Comparison of ENCODE assay signal across 10 cellular contexts in the genomic region with DNA sequence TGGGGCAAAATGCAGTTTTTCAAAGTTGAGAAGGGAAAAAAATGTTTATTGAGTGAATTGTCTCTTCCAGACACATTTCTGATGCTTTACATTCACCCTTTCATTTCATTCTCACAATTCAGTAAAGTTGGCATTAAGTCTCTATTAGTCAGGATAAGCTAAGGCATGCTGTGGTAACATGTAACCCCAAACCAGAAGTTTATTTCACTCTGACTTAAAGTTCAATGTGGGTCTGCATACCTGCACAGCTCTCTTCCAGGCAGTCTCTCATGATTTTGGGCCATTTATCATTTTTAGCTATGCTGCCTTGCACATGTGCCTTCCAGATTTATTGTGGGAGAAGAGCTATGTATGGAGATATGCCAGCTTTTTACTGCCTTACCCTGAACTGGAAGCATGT.
"Had no signal": no experiment of that assay in that cellular context is flagged by ENCODE, and none has a peak within 500 bp of the region (broad histone marks: within the 10 kb centered on the region; RNA-seq: fewer than 3 reads in every experiment).

No MANE protein-coding gene starts in this region.

- H3K9ac ChIP-seq: KMS-11 had no signal

- H2AFZ ChIP-seq: GM23338 had no signal

- H3K4me3 ChIP-seq: GM23338 had no signal

- H3K27ac ChIP-seq: HL-60, KMS-11 had no signal

- H3K4me2 ChIP-seq: GM23338, KMS-11 had no signal

- FAIRE-seq: H1, H54 had no signal

- ATAC-seq: GM23338 had no signal

- DNase-seq: H9, HCEC 1CT, HFFc6, IMR-90, KBM-7 had no signal
